ENCODE assay signal across 9 cellular contexts in genomic region chr12:132936163-132936562, GRCh38. TPM values are rescaled to one million over a fixed set of nuclear protein-coding genes. Genes with fewer than 3 reads are reported as not detected.
"Had no signal": no experiment of that assay in that cellular context is flagged by ENCODE, and none has a peak within 500 bp of the region (broad histone marks: within the 10 kb centered on the region; RNA-seq: fewer than 3 reads in every experiment).

No MANE protein-coding gene starts in this region.

- H2AFZ ChIP-seq: GM23338 had no signal

- H3K4me2 ChIP-seq: GM23338 had no signal

- FAIRE-seq: H1, H54, HTR-8/SVneo, K562 had no signal

- DNase-seq: H9, HCEC 1CT, IMR-90 had no signal

- H3K4me3 ChIP-seq: GM23338, K562 had no signal

RNA-seq across cellular contexts. Expression of gene ZNF605, which starts 19.9 kb away (rescaled TPM):
- total RNA-seq: HT-29 had no signal
